ENCODE assay signal across 13 cellular contexts in genomic region chr3:113600418-113601185, GRCh38.
"Had no signal": no experiment of that assay in that cellular context is flagged by ENCODE, and none has a peak within 500 bp of the region (broad histone marks: within the 10 kb centered on the region; RNA-seq: fewer than 3 reads in every experiment).

No MANE protein-coding gene starts in this region.

- H3K27me3 ChIP-seq: right lobe of liver had no signal

- H3K9me3 ChIP-seq: lower lobe of right lung, right lobe of liver, thoracic aorta had no signal

- H3K4me3 ChIP-seq: coronary artery, lower lobe of right lung, right lobe of liver, thoracic aorta had no signal

- ATAC-seq: activated CD4-positive, alpha-beta T cell treated with anti-CD3 and anti-CD28 coated beads for 36 hours; activated CD8-positive, alpha-beta memory T cell treated with anti-CD3 and anti-CD28 coated beads, Interleukin-2, amount 10 ng/mL, durations not matched to agents 7 days and 5 days; esophagus mucosa; lower lobe of right lung; right lobe of liver; stimulated activated naive CD8-positive, alpha-beta T cell treated with anti-CD3 and anti-CD28 coated beads, Interleukin-15, amount 100 ng/mL, for 72 hours had no signal

- H3K4me1 ChIP-seq: lower lobe of right lung, right lobe of liver had no signal

- H3K27ac ChIP-seq: coronary artery, lower lobe of right lung, right lobe of liver, thoracic aorta had no signal

- DNase-seq: activated CD4-positive, alpha-beta memory T cell treated with anti-CD3 and anti-CD28 coated beads for 36 hours; activated CD4-positive, alpha-beta T cell treated with anti-CD3 and anti-CD28 coated beads for 36 hours; activated CD8-positive, alpha-beta memory T cell treated with anti-CD3 and anti-CD28 coated beads, Interleukin-2, amount 10 ng/mL, durations not matched to agents 7 days and 5 days; activated naive CD4-positive, alpha-beta T cell treated with anti-CD3 and anti-CD28 coated beads, Interleukin-2, amount 10 ng/mL, durations not matched to agents 7 days and 5 days; activated T-cell treated with anti-CD3 and anti-CD28 coated beads, Interleukin-2, amount 50 U/mL, for 1 hour; lower lobe of right lung; naive B cell; right lobe of liver; stimulated activated naive CD8-positive, alpha-beta T cell treated with anti-CD3 and anti-CD28 coated beads, Interleukin-15, amount 100 ng/mL, for 72 hours; T-helper 2 cell had no signal

- H3K36me3 ChIP-seq: lower lobe of right lung, right lobe of liver, thoracic aorta had no signal
